In genomic region chr1:161792740-161793139, GRCh38 we compare ENCODE assay signal across 8 cellular contexts. TPM values are rescaled to one million over a fixed set of nuclear protein-coding genes. Genes with fewer than 3 reads are reported as not detected.
A peak's percentile ranks its signal among the peaks of the same experiment; 100 is the strongest.
DNase-seq lines count a peak whose midpoint lies in the region; ATAC-seq, FAIRE-seq and TF ChIP-seq lines count a peak whose summit lies in the region.

No MANE protein-coding gene starts in this region.

- no peaks in the 10 kb centered on the region for H3K27me3 ChIP-seq in K562 (ENCODE audit: control insufficient read depth in 2 of 2, insufficient read depth in 2 of 2, low read length in 2 of 2)
- H3K27me3 ChIP-seq in stomach = no peaks in the 10 kb centered on the region

- H3K4me1 ChIP-seq in K562 (replicated peaks in 1 of 2; ENCODE audit: control insufficient read depth in 2 of 2, insufficient read depth in 2 of 2, low read length in 2 of 2) (no peaks in the 10 kb centered on the region; a peak in 1 of 5 replicates), stomach (peaks cover 0 to 15% (median 10%) of the 10 kb centered on the region in 4 donors)

- TF ChIP-seq RAD21 in K562 (CRISPR knock-in tag; conservative IDR thresholded peaks at IDR 0.05 in 1 of 2, IDR thresholded peaks at IDR 0.05 in 1 of 2) = peak; percentile 63 to 64

- peak; percentile 80 for FAIRE-seq in K562 (lab: Jason Lieb, UNC)

- TF ChIP-seq EP300 in K562 (IDR thresholded peaks at IDR 0.05; ENCODE audit: low read length) (no peak), stomach (IDR thresholded peaks at IDR 0.05) (no peak)

- POLR2A ChIA-PET in K562 (lab: Yijun Ruan, JAX) = interaction anchor here (0.6 to 1.8 kb wide), 8 partner anchors 9 to 249 kb away, joined by 3 to 7 read pairs (median 4); partner anchors contain the start of gene ATF6

- no peak overlapping the region for H3K4me2 ChIP-seq in K562 (ENCODE audit: insufficient read depth, low read length)

- H3K27ac ChIP-seq in K562 (ENCODE audit: extremely low read depth, low read depth, low read length) (no peak overlapping the region), stomach (no peak overlapping the region)

- intact Hi-C loops in K562 (cut with micrococcal nuclease) (loop anchor here (1.0 to 5.0 kb wide), 3 partner anchors 115 to 484 kb away; no protein-coding TSS in a partner anchor), stomach (cut with DNase I; ENCODE audit: low total_unique reads) (loop anchor here (5.0 kb wide), 1 partner anchor 240 kb away; no protein-coding TSS in a partner anchor)

- H3K36me3 ChIP-seq in K562 (ENCODE audit: control insufficient read depth, insufficient read depth, low read length) (peaks cover 79% of the 10 kb centered on the region), stomach (peaks cover 6 to 97% (median 77%) of the 10 kb centered on the region in 4 donors)

- no peak overlapping the region for H2AFZ ChIP-seq in K562 (ENCODE audit: low read depth, low read length)

- DNase-seq in AG08395 (ENCODE audit: low spot score) = peak; percentile 72
- peak; percentile 50 for DNase-seq in NCI-H774 (lab: John Stamatoyannopoulos, UW)
- peak; percentile 32 to 52 (median 50) for DNase-seq in K562 (ENCODE audit: extremely low read depth in 1 of 4, low spot score in 3 of 4)
- peak; percentile 92 for DNase-seq in iris pigment epithelial cell (ENCODE audit: low read depth)
- no peak for DNase-seq in stomach
- no peak for DNase-seq in NCI-H187 treated with DMSO at 0.1 percent for 48 hours (lab: John Stamatoyannopoulos, UW)

- BruUV-seq in K562 (replicated peaks; lab: Mats Ljungman, UMichigan) = no TSS peak

- no peaks in the 10 kb centered on the region for H3K9me3 ChIP-seq in K562 (replicated peaks; ENCODE audit: control insufficient read depth, insufficient read depth, low read depth, low read length)
- no peaks in the 10 kb centered on the region for H3K9me3 ChIP-seq in stomach

- no peaks in the 10 kb centered on the region for H3K79me2 ChIP-seq in K562 (ENCODE audit: control insufficient read depth, insufficient read depth, low read length)

- H3K9me1 ChIP-seq in K562 (ENCODE audit: control insufficient read depth, insufficient read depth, low read length) = no peaks in the 10 kb centered on the region

- ATAC-seq in HG03558 (IDR thresholded peaks at IDR 0.05; ENCODE audit: extremely low read depth, unreplicated experiment) (peak; percentile 60), K562 (peak; percentile 87)

- peak; percentile 55 for TF ChIP-seq CTCF in GM12873 (IDR thresholded peaks at IDR 0.05; ENCODE audit: insufficient read depth, low read depth, low read length, missing control alignments)
- peak in 2 of 3 experiments; percentile 46 to 67; a peak in 4 of 6 replicates for TF ChIP-seq CTCF in K562 (IDR thresholded peaks at IDR 0.05 in 2 of 3, conservative IDR thresholded peaks at IDR 0.05 in 1 of 3; ENCODE audit: insufficient read depth in 2 of 3, low read depth in 1 of 3, low read length in 3 of 3)
- peak in 4 of 7 experiments; percentile 24 to 65 (median 42) for TF ChIP-seq CTCF in stomach (IDR thresholded peaks at IDR 0.05)

- H4K20me1 ChIP-seq in K562 (replicated peaks; ENCODE audit: control insufficient read depth, insufficient read depth, low read length) = no peaks in the 10 kb centered on the region

- H3K4me3 ChIP-seq in K562 (no peak overlapping the region), stomach (no peak overlapping the region)

- in situ Hi-C loops in K562 (cut with MboI) = loop anchor here (10.0 kb wide), 1 partner anchor 242 kb away; no protein-coding TSS in a partner anchor

- 49% methylated on average over 3 of the region's 3 CpGs for WGBS in K562 (ENCODE audit: insufficient coverage, low coverage, missing lambda C conversion rate)
- WGBS in stomach, 5 donors = 21 to 33% (median 24%) methylated on average over 3 of the region's 3 CpGs

- CTCF ChIA-PET in K562 (lab: Yijun Ruan, JAX; ENCODE audit: low intra/inter-chr PET ratio) = interaction anchor here (0.6 to 1.9 kb wide), 2 partner anchors 108 to 244 kb away, joined by 3 to 14 read pairs; no protein-coding TSS in a partner anchor

- TF ChIP-seq POLR2A in K562 (conservative IDR thresholded peaks at IDR 0.05) = no peak
- TF ChIP-seq POLR2A in stomach (IDR thresholded peaks at IDR 0.05) = no peak

- no peak overlapping the region for H3K9ac ChIP-seq in K562 (ENCODE audit: insufficient read depth in 1 of 2, low read depth in 2 of 2, low read length in 2 of 2)

TF ChIP-seq in K562, 482 proteins besides CTCF, POLR2A, EP300 and RAD21 (continues in another document):
- TF ChIP-seq NKRF (IDR thresholded peaks at IDR 0.05; ENCODE audit: borderline replicate concordance) = no peak
- no peak for TF ChIP-seq ZBTB43 (CRISPR knock-in tag; IDR thresholded peaks at IDR 0.05)

RNA-seq across cellular contexts. Expression of gene ATF6, which starts 26.6 kb away (rescaled TPM):
- total RNA-seq in K562 (2011; cell fraction: chromatin; rRNA removed; ENCODE audit: low replicate concordance) = 30.1 and 51.8 TPM in 2 replicates
- total RNA-seq in K562 (2011; cell fraction: nucleolus; rRNA removed) = 23.8 and 27.5 TPM in 2 replicates
- total RNA-seq in K562 (2011; cell fraction: nucleoplasm; rRNA removed) = 40.7 and 61.9 TPM in 2 replicates
- total RNA-seq in K562 (2014; rRNA removed) (14.5 and 16.2 TPM in 2 replicates), K562 (2014; rRNA removed; fragmentation: Illumina TruSeq; extraction: Trizol) (29.4 and 34.7 TPM in 2 replicates), K562 (2015; rRNA removed; fragmentation: Illumina TruSeq; extraction: Trizol) (26.6 and 28.8 TPM in 2 replicates), K562 (2021) (20.4 and 22.1 TPM in 2 replicates), stomach (10 to 100 TPM in 4 of 5 donors, 1 to 10 TPM in 1; 5.5 to 54.3 (median 22.7) TPM)
- polyA plus RNA-seq in K562 (2011; rRNA removed) (28.1 and 32.4 TPM in 2 replicates), K562 (2014; fragmentation: Illumina TruSeq; extraction: Trizol) (22.1 and 26.7 TPM in 2 replicates), K562 (2014; fragmentation: Nextera tagmentation; extraction: Ambion mirVana) (10 to 100 TPM; 11.7 to 15.1 TPM), K562 (2014; rRNA removed) (14.8 and 16.6 TPM in 2 replicates), stomach (1 to 10 TPM; 3.4 to 4.4 (median 3.6) TPM)
- 10.8 and 16.1 TPM in 2 replicates for polyA plus RNA-seq in K562 (2011; cell fraction: cytosol; rRNA removed)
- polyA plus RNA-seq in K562 (2011; cell fraction: nucleus; rRNA removed) = 8.9 and 12.2 TPM in 2 replicates
- 13.9 and 24.9 TPM in 2 replicates for polyA plus RNA-seq in K562 (2012)
- polyA minus RNA-seq in K562 (2011; rRNA and poly(A)+ RNA removed) = 49.7 TPM in 2 replicates
- polyA minus RNA-seq in K562 (2011; cell fraction: cytosol; rRNA and poly(A)+ RNA removed) = 12.4 and 15.8 TPM in 2 replicates
- 17.4 and 27.2 TPM in 2 replicates for polyA minus RNA-seq in K562 (2011; cell fraction: nucleus; rRNA and poly(A)+ RNA removed)

RNA-seq across cellular contexts. Expression of gene DUSP12, which starts 43.2 kb away (rescaled TPM):
- total RNA-seq in K562 (2011; cell fraction: chromatin; rRNA removed; ENCODE audit: low replicate concordance) = 52.6 and 81.7 TPM in 2 replicates
- 43.2 and 51.6 TPM in 2 replicates for total RNA-seq in K562 (2011; cell fraction: nucleolus; rRNA removed)
- 34.3 and 41.1 TPM in 2 replicates for total RNA-seq in K562 (2011; cell fraction: nucleoplasm; rRNA removed)
- total RNA-seq in K562 (2014; rRNA removed) (55.4 and 62.7 TPM in 2 replicates), K562 (2014; rRNA removed; fragmentation: Illumina TruSeq; extraction: Trizol) (42.3 and 44.3 TPM in 2 replicates), K562 (2015; rRNA removed; fragmentation: Illumina TruSeq; extraction: Trizol) (42.4 and 48.0 TPM in 2 replicates), K562 (2021) (41.0 and 43.6 TPM in 2 replicates), stomach (10 to 100 TPM in 4 of 5 donors, 1 to 10 TPM in 1; 1.8 to 39.1 (median 22.2) TPM)
- polyA plus RNA-seq in K562 (2011; rRNA removed) (75.2 and 80.4 TPM in 2 replicates), K562 (2014; fragmentation: Illumina TruSeq; extraction: Trizol) (38.5 and 54.6 TPM in 2 replicates), K562 (2014; fragmentation: Nextera tagmentation; extraction: Ambion mirVana) (10 to 100 TPM; 10.4 to 15.0 TPM), K562 (2014; rRNA removed) (80.8 and 81.4 TPM in 2 replicates), stomach (10 to 100 TPM; 14.1 to 26.7 (median 20.2) TPM)
- polyA plus RNA-seq in K562 (2011; cell fraction: cytosol; rRNA removed) = 43.1 and 48.0 TPM in 2 replicates
- polyA plus RNA-seq in K562 (2011; cell fraction: nucleus; rRNA removed) = 69.1 and 74.8 TPM in 2 replicates
- polyA plus RNA-seq in K562 (2012) = 41.7 and 47.0 TPM in 2 replicates
- polyA minus RNA-seq in K562 (2011; rRNA and poly(A)+ RNA removed) = 34.2 and 40.0 TPM in 2 replicates
- 20.6 and 27.8 TPM in 2 replicates for polyA minus RNA-seq in K562 (2011; cell fraction: cytosol; rRNA and poly(A)+ RNA removed)
- polyA minus RNA-seq in K562 (2011; cell fraction: nucleus; rRNA and poly(A)+ RNA removed) = 26.9 and 35.7 TPM in 2 replicates

Comparison
In these comparisons a context has a peak if more than half of its experiments do, and no peak if none do; other contexts are left out.
1. DNase-seq: peak in AG08395 (single experiment), NCI-H774 (single experiment), K562 (4 of 4) and iris pigment epithelial cell (single experiment); none in stomach (single experiment) and NCI-H187 treated with DMSO at 0.1 percent for 48 hours (single experiment).
2. Peak in every context shown above with its lines, with median percentiles within 50 percentile points of each other: CTCF ChIP-seq.